In genomic region chr15:99486371-99487336, GRCh38 we compare ENCODE assay signal across 9 cellular contexts.
DNase-seq lines count a peak whose midpoint lies in the region; ATAC-seq and TF ChIP-seq lines count a peak whose summit lies in the region.
"Had no signal": no experiment of that assay in that cellular context is flagged by ENCODE, and none has a peak within 500 bp of the region (broad histone marks: within the 10 kb centered on the region; RNA-seq: fewer than 3 reads in every experiment).

No MANE protein-coding gene starts in this region.

- ATAC-seq in activated T-cell treated with anti-CD3 and anti-CD28 coated beads, Interleukin-2, amount 50 U/mL, for 72 hours (replicated peaks in 1 of 2): peak; percentile 37 to 52
- ATAC-seq in GM18517 (IDR thresholded peaks at IDR 0.05; ENCODE audit: unreplicated experiment) (no peak), GM18520 (IDR thresholded peaks at IDR 0.05; ENCODE audit: unreplicated experiment) (no peak), HG02678 (IDR thresholded peaks at IDR 0.05; ENCODE audit: unreplicated experiment) (no peak)
- ATAC-seq: K562 had no signal

- peaks cover 3% of the 10 kb centered on the region for H3K27me3 Mint-ChIP-seq in IgD-negative memory B cell
- H3K27me3 Mint-ChIP-seq in activated T-cell treated with anti-CD3 and anti-CD28 coated beads, Interleukin-2, amount 50 U/mL, for 72 hours (ENCODE audit: low read depth): peaks cover 12% of the 10 kb centered on the region

- no peak for TF ChIP-seq CTCF in osteoblast (IDR thresholded peaks at IDR 0.05; ENCODE audit: extremely low read depth, low read depth, low read length)

- H3K9me3 Mint-ChIP-seq in IgD-negative memory B cell: no peaks in the 10 kb centered on the region
- H3K9me3 Mint-ChIP-seq in activated T-cell treated with anti-CD3 and anti-CD28 coated beads, Interleukin-2, amount 50 U/mL, for 72 hours: no peaks in the 10 kb centered on the region

- peak overlapping the region in 1 of 3 donors; percentile 19 for H3K27ac Mint-ChIP-seq in IgD-negative memory B cell
- H3K27ac Mint-ChIP-seq in activated T-cell treated with anti-CD3 and anti-CD28 coated beads, Interleukin-2, amount 50 U/mL, for 72 hours: no peak overlapping the region

- H3K4me2 ChIP-seq in osteoblast (ENCODE audit: insufficient read depth, low read length): peak overlapping the region; percentile 84

- no peaks in the 10 kb centered on the region for H3K36me3 ChIP-seq in osteoblast (ENCODE audit: insufficient read depth, low read length)

- H3K36me3 Mint-ChIP-seq in IgD-negative memory B cell: no peaks in the 10 kb centered on the region
- peaks cover 3% of the 10 kb centered on the region in 2 donors for H3K36me3 Mint-ChIP-seq in activated T-cell treated with anti-CD3 and anti-CD28 coated beads, Interleukin-2, amount 50 U/mL, for 72 hours (ENCODE audit: insufficient read depth in 2 of 2)

- peak overlapping the region; percentile 61 for H3K4me3 ChIP-seq in osteoblast (ENCODE audit: insufficient read depth, low read length)
- H3K4me3 ChIP-seq: K562 had no signal

- no peaks in the 10 kb centered on the region for H4K20me1 ChIP-seq in osteoblast (ENCODE audit: insufficient read depth, low read length)

- peak; percentile 55 for DNase-seq in COLO829 (ENCODE audit: low spot score)
- peak in 1 of 2 donors; percentile 17 for DNase-seq in activated T-cell treated with anti-CD3 and anti-CD28 coated beads, Interleukin-2, amount 50 U/mL, for 72 hours
- DNase-seq in glomerular visceral epithelial cell (ENCODE audit: extremely low spot score): peak; percentile 58
- DNase-seq in osteoblast (ENCODE audit: insufficient read length, low spot score, missing footprints): peak; percentile 88

- H3K79me2 ChIP-seq in osteoblast (ENCODE audit: insufficient read depth, low read length): no peaks in the 10 kb centered on the region

- peaks cover 11 to 18% (median 13%) of the 10 kb centered on the region in 3 donors for H3K4me1 Mint-ChIP-seq in IgD-negative memory B cell
- peaks cover 25% of the 10 kb centered on the region for H3K4me1 Mint-ChIP-seq in activated T-cell treated with anti-CD3 and anti-CD28 coated beads, Interleukin-2, amount 50 U/mL, for 72 hours (ENCODE audit: low read depth)

- H3K27me3 ChIP-seq in osteoblast (ENCODE audit: insufficient read depth, low read length): peaks cover 7% of the 10 kb centered on the region

- H3K4me3 Mint-ChIP-seq in IgD-negative memory B cell: peak overlapping the region; percentile 61 to 92 (median 81)
- peak overlapping the region in 1 of 2 donors; percentile 76 for H3K4me3 Mint-ChIP-seq in activated T-cell treated with anti-CD3 and anti-CD28 coated beads, Interleukin-2, amount 50 U/mL, for 72 hours

- peak overlapping the region; percentile 68 for H3K27ac ChIP-seq in osteoblast (ENCODE audit: low read depth, low read length)

- H3K4me1 ChIP-seq in osteoblast (ENCODE audit: insufficient read depth, low read length): peaks cover 12% of the 10 kb centered on the region

- H2AFZ ChIP-seq in osteoblast (ENCODE audit: low read length): peak overlapping the region; percentile 79

- no peaks in the 10 kb centered on the region for H3K9me3 ChIP-seq in osteoblast (ENCODE audit: low read depth, low read length)

Comparison
In these comparisons a context has a peak if more than half of its experiments do, and no peak if none do; other contexts are left out.
1. ATAC-seq: peak in activated T-cell treated with anti-CD3 and anti-CD28 coated beads, Interleukin-2, amount 50 U/mL, for 72 hours (2 of 2); none in GM18517 (single experiment), GM18520 (single experiment) and HG02678 (single experiment).